16 cellular contexts compared by ENCODE assay signal in genomic region chr4:174555793-174556630, GRCh38. TPM values are rescaled to one million over a fixed set of nuclear protein-coding genes. Genes with fewer than 3 reads are reported as not detected.
DNase-seq lines count a peak whose midpoint lies in the region; ATAC-seq and TF ChIP-seq lines count a peak whose summit lies in the region.
"Had no signal": no experiment of that assay in that cellular context is flagged by ENCODE, and none has a peak within 500 bp of the region (broad histone marks: within the 10 kb centered on the region; RNA-seq: fewer than 3 reads in every experiment).

No MANE protein-coding gene starts in this region.

- peaks cover 17% of the 10 kb centered on the region for H3K4me1 ChIP-seq in PC-3 (ENCODE audit: insufficient read depth, low read length)
- H3K4me1 ChIP-seq in mucosa of stomach (ENCODE audit: control insufficient read depth, insufficient read depth, low read length) = peaks cover 38% of the 10 kb centered on the region
- H3K4me1 ChIP-seq: BE2C had no signal

- no peak overlapping the region for H3K27ac ChIP-seq in PC-3 (ENCODE audit: low read length)
- H3K27ac ChIP-seq: C4-2B, GM23248 had no signal

- H3K4me2 ChIP-seq in PC-3 (ENCODE audit: low read length) = no peak overlapping the region

- DNase-seq in PC-3 (no peak), left colon (no peak), NCI-H2171 (lab: John Stamatoyannopoulos, UW) (no peak)
- DNase-seq in activated naive CD8-positive, alpha-beta T cell treated with anti-CD3 and anti-CD28 coated beads for 36 hours = no peak
- DNase-seq: BE2C; CD4-positive, alpha-beta memory T cell; DMS153; DMS79 treated with DMSO at 0.1 percent for 48 hours; EL; GM23248; H7 had no signal

- H3K79me2 ChIP-seq in PC-3 (ENCODE audit: low read length) = no peaks in the 10 kb centered on the region

- H3K4me3 ChIP-seq in PC-3 (ENCODE audit: low read length) (no peak overlapping the region), mucosa of stomach (ENCODE audit: low read length) (no peak overlapping the region)
- H3K4me3 ChIP-seq: GM23248 had no signal

- no peak for TF ChIP-seq CTCF in PC-3 (conservative IDR thresholded peaks at IDR 0.05; ENCODE audit: low read depth, low read length)

- H3K9me3 ChIP-seq in PC-3 (ENCODE audit: low read length) (no peaks in the 10 kb centered on the region), mucosa of stomach (ENCODE audit: control insufficient read depth, low read length) (no peaks in the 10 kb centered on the region)
- H3K9me3 ChIP-seq: BE2C had no signal

- H2AFZ ChIP-seq in PC-3 (ENCODE audit: low read length) = no peak overlapping the region
- H2AFZ ChIP-seq: GM23248 had no signal

- CTCF ChIA-PET in PC-3 (lab: Charles Lee) = no interaction called here

- ATAC-seq in PC-3 = no peak
- peak; percentile 81 for ATAC-seq in left colon
- ATAC-seq in GM19328 (IDR thresholded peaks at IDR 0.05; ENCODE audit: unreplicated experiment) = no peak
- ATAC-seq in GM21737 (IDR thresholded peaks at IDR 0.05; ENCODE audit: unreplicated experiment) = no peak

- no peaks in the 10 kb centered on the region for H3K36me3 ChIP-seq in PC-3 (ENCODE audit: low read depth, low read length)
- no peaks in the 10 kb centered on the region for H3K36me3 ChIP-seq in mucosa of stomach (ENCODE audit: control insufficient read depth, insufficient read depth, low read length)
- H3K36me3 ChIP-seq: BE2C had no signal

- H3K27me3 Mint-ChIP-seq in activated naive CD8-positive, alpha-beta T cell treated with anti-CD3 and anti-CD28 coated beads for 36 hours = no peaks in the 10 kb centered on the region
- H3K27me3 Mint-ChIP-seq: CD4-positive, alpha-beta memory T cell; IgD-negative memory B cell had no signal

- no peak overlapping the region for H3K27ac Mint-ChIP-seq in activated naive CD8-positive, alpha-beta T cell treated with anti-CD3 and anti-CD28 coated beads for 36 hours
- H3K27ac Mint-ChIP-seq: CD4-positive, alpha-beta memory T cell; IgD-negative memory B cell had no signal

- H3K9me3 Mint-ChIP-seq in activated naive CD8-positive, alpha-beta T cell treated with anti-CD3 and anti-CD28 coated beads for 36 hours = no peaks in the 10 kb centered on the region

- POLR2A ChIA-PET in PC-3 (lab: Charles Lee; ENCODE audit: unreplicated experiment) = interaction anchor here (0.5 kb wide), 1 partner anchor 131 kb away, joined by 4 read pairs; no protein-coding TSS in a partner anchor

- no peaks in the 10 kb centered on the region for H3K27me3 ChIP-seq in PC-3 (ENCODE audit: low read length)
- H3K27me3 ChIP-seq in mucosa of stomach (ENCODE audit: control insufficient read depth, insufficient read depth, low read length) = no peaks in the 10 kb centered on the region

- no peaks in the 10 kb centered on the region for H3F3A ChIP-seq in PC-3 (ENCODE audit: low read length, unreplicated experiment)

- H3K9ac ChIP-seq in PC-3 (ENCODE audit: low read length) (no peak overlapping the region), mucosa of stomach (ENCODE audit: low read length) (peak overlapping the region; percentile 9)
- H3K9ac ChIP-seq: GM23248 had no signal

- no peaks in the 10 kb centered on the region for H3K4me1 Mint-ChIP-seq in activated naive CD8-positive, alpha-beta T cell treated with anti-CD3 and anti-CD28 coated beads for 36 hours
- H3K4me1 Mint-ChIP-seq: CD4-positive, alpha-beta memory T cell; IgD-negative memory B cell had no signal

- H4K20me1 ChIP-seq in PC-3 (ENCODE audit: low read length) = no peaks in the 10 kb centered on the region

- TSS peak; percentile 53 for BruUV-seq in PC-3 (replicated peaks; lab: Mats Ljungman, UMichigan)

- H3K36me3 Mint-ChIP-seq in activated naive CD8-positive, alpha-beta T cell treated with anti-CD3 and anti-CD28 coated beads for 36 hours = no peaks in the 10 kb centered on the region
- H3K36me3 Mint-ChIP-seq: CD4-positive, alpha-beta memory T cell had no signal

- no peak overlapping the region for H3K4me3 Mint-ChIP-seq in activated naive CD8-positive, alpha-beta T cell treated with anti-CD3 and anti-CD28 coated beads for 36 hours
- H3K4me3 Mint-ChIP-seq: CD4-positive, alpha-beta memory T cell; IgD-negative memory B cell had no signal

- intact Hi-C loops in PC-3 (cut with micrococcal nuclease) = loop anchor here (2.0 kb wide), 2 partner anchors 33 to 49 kb away; partner anchors contain the start of gene HPGD
- intact Hi-C loops in left colon (cut with DNase I, micrococcal nuclease) = no loop called here

- no peaks in the 10 kb centered on the region for H3K9me2 ChIP-seq in PC-3 (replicated peaks; ENCODE audit: low read length)

RNA-seq across cellular contexts. Expression of gene HPGD, which starts 33.7 kb away (rescaled TPM):
- total RNA-seq in PC-3 (2014; rRNA removed) (32.3 and 33.5 TPM in 2 replicates), left colon (100 to 1,000 TPM; 205 to 208 TPM)
- total RNA-seq in activated naive CD8-positive, alpha-beta T cell treated with anti-CD3 and anti-CD28 coated beads for 36 hours = 1 to 10 TPM; 6.0 to 6.2 TPM
- total RNA-seq: GM23248 had no signal
